In the genomic region with DNA sequence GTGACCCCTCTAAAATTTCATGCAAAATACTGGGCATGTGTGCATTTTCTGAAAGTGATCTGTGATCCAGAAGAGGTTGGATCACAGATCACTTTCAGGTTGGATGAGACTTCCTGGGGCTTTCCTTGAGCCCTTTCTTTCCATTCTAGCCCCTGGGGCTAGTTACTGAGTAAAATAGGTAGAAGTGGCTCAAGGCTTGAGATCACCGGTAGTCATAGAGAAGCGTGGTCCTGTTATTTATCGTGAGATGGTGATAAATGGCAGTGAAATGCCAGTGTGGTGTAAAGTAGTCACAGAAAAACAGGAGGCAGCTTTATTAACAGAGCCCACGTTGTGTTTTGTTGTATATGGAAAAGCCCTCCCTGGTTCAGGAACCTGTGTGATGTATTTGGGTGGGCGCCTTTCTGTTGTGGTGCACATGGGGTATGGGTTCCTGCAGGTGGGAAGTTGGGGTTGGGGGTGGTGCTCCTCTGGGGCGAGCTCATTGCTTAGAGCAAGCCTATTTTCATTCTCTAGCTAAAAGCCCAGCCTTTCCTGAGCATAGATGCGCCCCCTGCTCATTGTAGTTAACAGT, we compare ENCODE assay signal across 11 cellular contexts. TPM values are rescaled to one million over a fixed set of nuclear protein-coding genes. Genes with fewer than 3 reads are reported as not detected.
DNase-seq lines count a peak whose midpoint lies in the region; ATAC-seq and TF ChIP-seq lines count a peak whose summit lies in the region.
"Had no signal": no experiment of that assay in that cellular context is flagged by ENCODE, and none has a peak within 500 bp of the region (broad histone marks: within the 10 kb centered on the region; RNA-seq: fewer than 3 reads in every experiment).

No MANE protein-coding gene starts in this region.

- no peaks in the 10 kb centered on the region for H3K9me2 ChIP-seq in PC-9 (ENCODE audit: insufficient read depth)

- POLR2A ChIA-PET in PC-9 (lab: Charles Lee; ENCODE audit: unreplicated experiment), result interaction anchor here (1.1 kb wide), 1 partner anchor 35 kb away, joined by 8 read pairs; no protein-coding TSS in a partner anchor

- H3K4me1 Mint-ChIP-seq in CD4-positive, CD25-positive, alpha-beta regulatory T cell, result peaks cover 16 to 78% (median 62%) of the 10 kb centered on the region in 4 donors
- peaks cover 73% of the 10 kb centered on the region for H3K4me1 Mint-ChIP-seq in endothelial cell (ENCODE audit: unreplicated experiment)

- H3K36me3 ChIP-seq in CD4-positive, CD25-positive, alpha-beta regulatory T cell (ENCODE audit: control insufficient read depth, insufficient read depth, low read length), result peaks cover 31% of the 10 kb centered on the region
- peaks cover 27% of the 10 kb centered on the region for H3K36me3 ChIP-seq in PC-9 (ENCODE audit: low read depth)
- no peaks in the 10 kb centered on the region for H3K36me3 ChIP-seq in parathyroid adenoma (ENCODE audit: control insufficient read depth, insufficient read depth, low read length)

- H3K79me2 ChIP-seq in PC-9 (ENCODE audit: low read depth) (peaks cover 85% of the 10 kb centered on the region), parathyroid adenoma (peaks cover 41% of the 10 kb centered on the region)

- TSS peak; percentile 35 for BruUV-seq in PC-9 (replicated peaks; lab: Mats Ljungman, UMichigan)

- peak overlapping the region; percentile 64 for H3K27ac ChIP-seq in CD4-positive, CD25-positive, alpha-beta regulatory T cell (ENCODE audit: insufficient read depth, low read length, poor library complexity, severe bottlenecking)
- H3K27ac ChIP-seq in PC-9, result peak overlapping the region; percentile 99
- peak overlapping the region; percentile 12 for H3K27ac ChIP-seq in parathyroid adenoma

- peaks cover 73% of the 10 kb centered on the region for H3K4me1 ChIP-seq in CD4-positive, CD25-positive, alpha-beta regulatory T cell (ENCODE audit: control insufficient read depth, insufficient read depth, low read length, poor library complexity, severe bottlenecking)
- H3K4me1 ChIP-seq in PC-9 (replicated peaks; ENCODE audit: insufficient read depth) (peaks cover 98% of the 10 kb centered on the region), parathyroid adenoma (peaks cover 47% of the 10 kb centered on the region)

- H3K9me3 ChIP-seq in CD4-positive, CD25-positive, alpha-beta regulatory T cell (ENCODE audit: control insufficient read depth in 2 of 2, low read length in 2 of 2), result no peaks in the 10 kb centered on the region
- H3K9me3 ChIP-seq in PC-9 (ENCODE audit: insufficient read depth, low read depth), result no peaks in the 10 kb centered on the region
- H3K9me3 ChIP-seq in parathyroid adenoma (ENCODE audit: control insufficient read depth, low read length), result no peaks in the 10 kb centered on the region
- H3K9me3 ChIP-seq: testis had no signal

- peaks cover 97% of the 10 kb centered on the region for H3F3A ChIP-seq in PC-9 (ENCODE audit: insufficient read depth, low read depth)

- H3K27me3 ChIP-seq in CD4-positive, CD25-positive, alpha-beta regulatory T cell (ENCODE audit: control insufficient read depth, insufficient read depth, low read length), result no peaks in the 10 kb centered on the region
- H3K27me3 ChIP-seq in PC-9 (ENCODE audit: insufficient read depth, low read depth), result no peaks in the 10 kb centered on the region
- no peaks in the 10 kb centered on the region for H3K27me3 ChIP-seq in parathyroid adenoma (ENCODE audit: control insufficient read depth, insufficient read depth, low read length)
- H3K27me3 ChIP-seq: testis had no signal

- TF ChIP-seq CTCF in PC-9 (conservative IDR thresholded peaks at IDR 0.05) (no peak), endothelial cell (IDR thresholded peaks at IDR 0.05; ENCODE audit: unreplicated experiment) (no peak), parathyroid adenoma (IDR thresholded peaks at IDR 0.05) (no peak)

- H3K27me3 Mint-ChIP-seq in CD4-positive, CD25-positive, alpha-beta regulatory T cell, result no peaks in the 10 kb centered on the region
- peaks cover 7% of the 10 kb centered on the region for H3K27me3 Mint-ChIP-seq in endothelial cell (ENCODE audit: unreplicated experiment)

- H3K27ac Mint-ChIP-seq in CD4-positive, CD25-positive, alpha-beta regulatory T cell, result peak overlapping the region; percentile 85 to 97 (median 89)
- peak overlapping the region; percentile 57 for H3K27ac Mint-ChIP-seq in endothelial cell (ENCODE audit: unreplicated experiment)

- DNase-seq in CD4-positive, CD25-positive, alpha-beta regulatory T cell, result no peak
- DNase-seq in PC-9 (no peak), endothelial cell (ENCODE audit: low spot score) (no peak), SHP77 treated with DMSO at 0.1 percent for 48 hours (lab: John Stamatoyannopoulos, UW) (no peak), amniotic stem cell (lab: John Stamatoyannopoulos, UW) (no peak)
- DNase-seq: activated CD4-positive, CD25-positive, alpha-beta regulatory T cell; NCI-H748 treated with DMSO at 0.1 percent for 48 hours; testis had no signal

- H3K4me3 ChIP-seq in CD4-positive, CD25-positive, alpha-beta regulatory T cell (ENCODE audit: low read depth, low read length), result no peak overlapping the region
- H3K4me3 ChIP-seq in PC-9 (peak overlapping the region; percentile 18; the same call in 1 of the 2 replicates), parathyroid adenoma (ENCODE audit: low read depth, low read length) (no peak overlapping the region)
- H3K4me3 ChIP-seq: testis had no signal

- no peaks in the 10 kb centered on the region for H3K9me3 Mint-ChIP-seq in CD4-positive, CD25-positive, alpha-beta regulatory T cell
- H3K9me3 Mint-ChIP-seq in endothelial cell (ENCODE audit: unreplicated experiment), result no peaks in the 10 kb centered on the region

- CTCF ChIA-PET in PC-9 (lab: Charles Lee), result interaction anchor here (0.8 to 3.4 kb wide), 2 partner anchors 44 to 59 kb away, joined by 3 to 36 read pairs; no protein-coding TSS in a partner anchor

- H3K36me3 Mint-ChIP-seq in CD4-positive, CD25-positive, alpha-beta regulatory T cell, result peaks cover 26% of the 10 kb centered on the region
- H3K36me3 Mint-ChIP-seq in endothelial cell (ENCODE audit: low read depth, unreplicated experiment), result peaks cover 18% of the 10 kb centered on the region

- H3K4me3 Mint-ChIP-seq in CD4-positive, CD25-positive, alpha-beta regulatory T cell, result peak overlapping the region; percentile 44 to 85 (median 68)
- no peak overlapping the region for H3K4me3 Mint-ChIP-seq in endothelial cell (ENCODE audit: unreplicated experiment)

- H4K20me1 ChIP-seq in PC-9 (ENCODE audit: insufficient read depth), result no peaks in the 10 kb centered on the region

- intact Hi-C loops in PC-9 (cut with micrococcal nuclease; ENCODE audit: unreplicated experiment), result loop anchor here (2.0 kb wide), 1 partner anchor 299 kb away; the partner anchor contains the start of gene ANXA11

- H3K9ac ChIP-seq in parathyroid adenoma, result no peak overlapping the region

- ATAC-seq in CD4-positive, CD25-positive, alpha-beta regulatory T cell (ENCODE audit: low read depth in 2 of 2), result no peak
- no peak for ATAC-seq in HG02970 (IDR thresholded peaks at IDR 0.05; ENCODE audit: low FRiP score, unreplicated experiment)
- ATAC-seq in HG03442 (IDR thresholded peaks at IDR 0.05; ENCODE audit: unreplicated experiment), result no peak

- H2AFZ ChIP-seq in PC-9, result no peak overlapping the region
- H2AFZ ChIP-seq in parathyroid adenoma, result no peak overlapping the region

- H3K4me2 ChIP-seq in PC-9, result peak overlapping the region; percentile 80
- H3K4me2 ChIP-seq in parathyroid adenoma (ENCODE audit: low read length), result no peak overlapping the region

RNA-seq across cellular contexts. Expression of gene SH2D4B, which starts 34.0 kb away (rescaled TPM):
- 0.25 TPM for total RNA-seq in CD4-positive, CD25-positive, alpha-beta regulatory T cell
- polyA plus RNA-seq in CD4-positive, CD25-positive, alpha-beta regulatory T cell, result not detected
- 0.24 TPM in 1 of 2 replicates, not detected in the other for total RNA-seq in PC-9 (2021)
- 0.23 TPM for total RNA-seq in endothelial cell (ENCODE audit: unreplicated experiment)

RNA-seq across cellular contexts. Expression of gene TSPAN14, which starts 49.6 kb away (rescaled TPM):
- total RNA-seq in CD4-positive, CD25-positive, alpha-beta regulatory T cell, result 198 TPM
- polyA plus RNA-seq in CD4-positive, CD25-positive, alpha-beta regulatory T cell, result 100 to 1,000 TPM; 157 to 270 (median 180) TPM
- total RNA-seq in PC-9 (2021) (114 and 135 TPM in 2 replicates), endothelial cell (ENCODE audit: unreplicated experiment) (147 TPM)

Comparison
In these comparisons a context has a peak if more than half of its experiments do, and no peak if none do; other contexts are left out.
1. H3K27ac ChIP-seq: peak in every context shown above with its lines; median percentile 99 in PC-9; 64 in CD4-positive, CD25-positive, alpha-beta regulatory T cell; 12 in parathyroid adenoma.